Comparison of ENCODE assay signal across 36 cellular contexts in genomic region chr1:33371334-33371733, GRCh38. TPM values are rescaled to one million over a fixed set of nuclear protein-coding genes. Genes with fewer than 3 reads are reported as not detected.
"Had no signal": no experiment of that assay in that cellular context is flagged by ENCODE, and none has a peak within 500 bp of the region (broad histone marks: within the 10 kb centered on the region; RNA-seq: fewer than 3 reads in every experiment).

No MANE protein-coding gene starts in this region.

- H3K27me3 ChIP-seq: adrenal gland, body of pancreas, brain microvascular endothelial cell, breast epithelium had no signal

- H3K36me3 ChIP-seq: breast epithelium had no signal

- H3K9me3 ChIP-seq: adrenal gland, body of pancreas, breast epithelium had no signal

- H3K4me3 ChIP-seq: adrenal gland, body of pancreas, breast epithelium had no signal

- DNase-seq: activated B cell treated with CpG ODN at 0.5 μM for 24 hours; activated CD4-positive, alpha-beta memory T cell treated with anti-CD3 and anti-CD28 coated beads for 36 hours; activated CD4-positive, alpha-beta T cell treated with anti-CD3 and anti-CD28 coated beads for 4 hours; activated CD4-positive, alpha-beta T cell treated with anti-CD3 and anti-CD28 coated beads, Interleukin-2, amount 10 ng/mL, durations not matched to agents 24 days and 14 days; activated CD4-positive, alpha-beta T cell treated with anti-CD3 and anti-CD28 coated beads, Interleukin-2, amount 50 U/mL, for 1 hour; activated CD4-positive, alpha-beta T cell treated with anti-CD3 and anti-CD28 coated beads, Interleukin-2, amount 50 U/mL, for 4 hours; activated CD4-positive, CD25-positive, alpha-beta regulatory T cell treated with anti-CD3 and anti-CD28 coated beads, Interleukin-2, amount 50 U/mL, for 72 hours; activated CD8-positive, alpha-beta memory T cell treated with anti-CD3 and anti-CD28 coated beads, Interleukin-2, amount 50 U/mL, for 4 hours; activated CD8-positive, alpha-beta T cell treated with anti-CD3 and anti-CD28 coated beads for 36 hours; activated effector memory CD4-positive, alpha-beta T cell treated with anti-CD3 and anti-CD28 coated beads, Interleukin-2, amount 50 U/mL, for 16 hours; activated gamma-delta T cell treated with Interleukin-2 at 50 U/mL for 16 hours; activated naive CD4-positive, alpha-beta T cell; activated naive CD4-positive, alpha-beta T cell treated with anti-CD3 and anti-CD28 coated beads for 36 hours; activated naive CD4-positive, alpha-beta T cell treated with anti-CD3 and anti-CD28 coated beads, Interleukin-2, amount 50 U/mL, for 16 hours; activated naive CD8-positive, alpha-beta T cell treated with anti-CD3 and anti-CD28 coated beads for 36 hours; activated T-cell treated with anti-CD3 and anti-CD28 coated beads for 4 hours; activated T-cell treated with anti-CD3 and anti-CD28 coated beads, Interleukin-2, amount 50 U/mL, for 1 hour; activated T-cell treated with anti-CD3 and anti-CD28 coated beads, Interleukin-2, amount 50 U/mL, for 4 hours; activated T-cell treated with anti-CD3 and anti-CD28 coated beads, Interleukin-2, amount 50 U/mL, for 72 hours; adrenal gland; amniotic stem cell; aorta; body of pancreas; brain microvascular endothelial cell; central memory CD4-positive, alpha-beta T cell; T-helper 1 cell; T-helper 2 cell; T-helper 9 cell had no signal

- ATAC-seq: activated CD8-positive, alpha-beta T cell treated with anti-CD3 and anti-CD28 coated beads for 36 hours; activated naive CD4-positive, alpha-beta T cell treated with anti-CD3 and anti-CD28 coated beads, Interleukin-2, amount 50 U/mL, for 72 hours; activated T-cell treated with anti-CD3 and anti-CD28 coated beads, Interleukin-2, amount 50 U/mL, for 4 hours; activated T-cell treated with anti-CD3 and anti-CD28 coated beads, Interleukin-2, amount 50 U/mL, for 72 hours; activated T-helper 17 cell treated with anti-CD3 and anti-CD28 coated beads, Interleukin-2, amount 50 U/mL, for 72 hours; body of pancreas had no signal

- H3K27ac ChIP-seq: adrenal gland, body of pancreas, brain microvascular endothelial cell, breast epithelium, VCaP had no signal

RNA-seq across cellular contexts. Expression of gene A3GALT2, which starts 50.4 kb away (rescaled TPM):
- total RNA-seq: activated B cell treated with CpG ODN at 0.5 μM for 24 hours; activated CD4-positive, alpha-beta memory T cell treated with anti-CD3 and anti-CD28 coated beads for 36 hours; activated CD4-positive, alpha-beta T cell treated with anti-CD3 and anti-CD28 coated beads, Interleukin-2, amount 10 ng/mL, durations not matched to agents 24 days and 14 days; activated CD8-positive, alpha-beta memory T cell treated with anti-CD3 and anti-CD28 coated beads for 36 hours; activated CD8-positive, alpha-beta T cell treated with anti-CD3 and anti-CD28 coated beads for 36 hours; activated naive CD4-positive, alpha-beta T cell treated with anti-CD3 and anti-CD28 coated beads for 36 hours; activated naive CD4-positive, alpha-beta T cell treated with anti-CD3 and anti-CD28 coated beads, Interleukin-2, amount 50 U/mL, for 72 hours; activated naive CD8-positive, alpha-beta T cell treated with anti-CD3 and anti-CD28 coated beads for 36 hours; activated T-cell treated with anti-CD3 and anti-CD28 coated beads, Interleukin-2, amount 50 U/mL, for 72 hours; activated T-helper 1 cell treated with anti-CD3 and anti-CD28 coated beads, Interleukin-12 subunit alpha, Interleukin-12 subunit beta, Interleukin-2, Interleukin-4 antibody, amounts not matched to agents 30 ng/mL and 10 ng/mL and 1 ng/mL, durations not matched to agents 14 hours and 24 hours and 36 hours; activated T-helper 17 cell treated with anti-CD3 and anti-CD28 coated beads, Interleukin-2, amount 50 U/mL, for 72 hours; astrocyte; body of pancreas; breast epithelium; cardiac septum had no signal
- polyA plus RNA-seq: aorta had no signal
